Comparison of ENCODE assay signal across 1 cellular context in the genomic region with DNA sequence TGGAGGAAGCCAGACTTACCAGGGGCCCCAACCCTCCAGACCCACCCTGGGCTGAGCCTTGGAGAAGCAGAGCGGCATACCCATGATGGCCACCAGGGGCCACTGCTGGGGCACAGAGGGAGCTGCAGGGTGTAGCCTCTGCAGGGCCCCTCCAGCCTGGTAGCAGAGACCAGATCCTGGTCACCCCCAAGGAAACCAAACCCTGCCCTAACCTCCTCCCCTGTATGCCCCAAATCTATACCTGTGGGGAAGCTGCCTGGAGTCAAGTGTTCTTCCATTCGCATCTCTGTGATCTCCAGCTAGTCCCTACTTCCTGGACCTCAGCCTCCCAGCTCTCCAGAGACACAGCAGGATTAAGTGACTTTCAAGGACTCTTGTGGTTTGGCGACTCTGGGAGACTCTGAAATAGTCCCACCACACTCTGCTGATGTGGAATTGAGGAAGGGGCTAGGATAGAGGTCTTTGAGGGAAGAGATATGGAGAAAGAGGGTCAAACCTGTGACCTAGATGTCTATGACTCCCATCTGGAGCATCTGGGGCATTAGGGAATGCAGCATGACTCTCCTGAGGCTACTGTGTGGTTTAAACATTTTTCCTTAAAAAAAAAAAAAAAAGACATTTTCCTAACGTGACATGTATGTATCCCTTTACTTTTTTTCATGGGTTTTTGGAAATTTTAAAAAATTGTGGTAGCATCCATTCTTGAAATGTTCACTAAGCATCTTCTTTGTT.
TF ChIP-seq lines count a peak whose summit lies in the region.

No MANE protein-coding gene starts in this region.

TF ChIP-seq in K562, 482 proteins besides CTCF, POLR2A, EP300 and RAD21 (continued from another document and continues in another):
- TF ChIP-seq ZBTB43 (CRISPR knock-in tag; IDR thresholded peaks at IDR 0.05) (no peak), BCL6 (CRISPR knock-in tag; IDR thresholded peaks at IDR 0.05) (no peak), SNRNP70 (optimal IDR thresholded peaks at IDR 0.05; ENCODE audit: low read depth, low read length) (no peak), ELF1 (tag; IDR thresholded peaks at IDR 0.05) (0 out of 2 replicates have a peak, but pooled peaks have one; percentile 13), SRSF1 (IDR thresholded peaks at IDR 0.05; ENCODE audit: low read depth, low read length) (no peak), HMBOX1 (IDR thresholded peaks at IDR 0.05) (no peak), ETV1 (tag; conservative IDR thresholded peaks at IDR 0.05; ENCODE audit: low read depth) (no peak), NCOA6 (IDR thresholded peaks at IDR 0.05) (no peak), SP1 (CRISPR knock-in tag; IDR thresholded peaks at IDR 0.05) (0 out of 2 replicates have a peak, but pooled peaks have one; percentile 24), KLF1 (tag; IDR thresholded peaks at IDR 0.05) (no peak), NR2F6 (CRISPR knock-in tag; IDR thresholded peaks at IDR 0.05) (no peak), MAZ (CRISPR knock-in tag; conservative IDR thresholded peaks at IDR 0.05 in 1 of 2, IDR thresholded peaks at IDR 0.05 in 1 of 2) (peak; percentile 53 to 72; a peak in 3 of 4 replicates), CCNT2 (IDR thresholded peaks at IDR 0.05; ENCODE audit: borderline replicate concordance, extremely low read depth, insufficient read length, low read depth, low read length) (no peak), RCOR1 (IDR thresholded peaks at IDR 0.05; ENCODE audit: borderline replicate concordance in 1 of 2, low read depth in 2 of 2, low read length in 2 of 2) (no peak), MAFF (IDR thresholded peaks at IDR 0.05; ENCODE audit: low read length) (no peak), RUNX1 (IDR thresholded peaks at IDR 0.05; ENCODE audit: low read depth) (no peak), REST (CRISPR knock-in tag; IDR thresholded peaks at IDR 0.05; ENCODE audit: low read depth) (no peak), SMARCA4 (IDR thresholded peaks at IDR 0.05) (no peak), NCOA2 (IDR thresholded peaks at IDR 0.05; ENCODE audit: partially characterized antibody in 2 of 2) (no peak), SIRT6 (IDR thresholded peaks at IDR 0.05; ENCODE audit: low read depth, low read length) (no peak), ZNF561 (CRISPR knock-in tag; conservative IDR thresholded peaks at IDR 0.05) (no peak), ZKSCAN1 (IDR thresholded peaks at IDR 0.05; ENCODE audit: low read depth, low read length) (no peak), SAP30 (IDR thresholded peaks at IDR 0.05; ENCODE audit: borderline replicate concordance, insufficient read depth, low read depth, low read length, poor library complexity, severe bottlenecking) (no peak), SMARCA5 (IDR thresholded peaks at IDR 0.05) (no peak), THRA (IDR thresholded peaks at IDR 0.05) (no peak), PHB2 (IDR thresholded peaks at IDR 0.05; ENCODE audit: low read depth) (no peak), KAT8 (IDR thresholded peaks at IDR 0.05; ENCODE audit: low read depth) (no peak), ZNF347 (CRISPR knock-in tag; IDR thresholded peaks at IDR 0.05; ENCODE audit: low read depth) (no peak), CREBBP (IDR thresholded peaks at IDR 0.05; ENCODE audit: low read depth, low read length) (no peak)
- TF ChIP-seq, protein P1, sequence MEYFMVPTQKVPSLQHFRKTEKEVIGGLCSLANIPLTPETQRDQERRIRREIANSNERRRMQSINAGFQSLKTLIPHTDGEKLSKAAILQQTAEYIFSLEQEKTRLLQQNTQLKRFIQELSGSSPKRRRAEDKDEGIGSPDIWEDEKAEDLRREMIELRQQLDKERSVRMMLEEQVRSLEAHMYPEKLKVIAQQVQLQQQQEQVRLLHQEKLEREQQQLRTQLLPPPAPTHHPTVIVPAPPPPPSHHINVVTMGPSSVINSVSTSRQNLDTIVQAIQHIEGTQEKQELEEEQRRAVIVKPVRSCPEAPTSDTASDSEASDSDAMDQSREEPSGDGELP (CRISPR knock-in tag; IDR thresholded peaks at IDR 0.05; ENCODE audit: borderline replicate concordance): peak; percentile 39; the same call in 1 of the 2 replicates
- TF ChIP-seq, protein P2, sequence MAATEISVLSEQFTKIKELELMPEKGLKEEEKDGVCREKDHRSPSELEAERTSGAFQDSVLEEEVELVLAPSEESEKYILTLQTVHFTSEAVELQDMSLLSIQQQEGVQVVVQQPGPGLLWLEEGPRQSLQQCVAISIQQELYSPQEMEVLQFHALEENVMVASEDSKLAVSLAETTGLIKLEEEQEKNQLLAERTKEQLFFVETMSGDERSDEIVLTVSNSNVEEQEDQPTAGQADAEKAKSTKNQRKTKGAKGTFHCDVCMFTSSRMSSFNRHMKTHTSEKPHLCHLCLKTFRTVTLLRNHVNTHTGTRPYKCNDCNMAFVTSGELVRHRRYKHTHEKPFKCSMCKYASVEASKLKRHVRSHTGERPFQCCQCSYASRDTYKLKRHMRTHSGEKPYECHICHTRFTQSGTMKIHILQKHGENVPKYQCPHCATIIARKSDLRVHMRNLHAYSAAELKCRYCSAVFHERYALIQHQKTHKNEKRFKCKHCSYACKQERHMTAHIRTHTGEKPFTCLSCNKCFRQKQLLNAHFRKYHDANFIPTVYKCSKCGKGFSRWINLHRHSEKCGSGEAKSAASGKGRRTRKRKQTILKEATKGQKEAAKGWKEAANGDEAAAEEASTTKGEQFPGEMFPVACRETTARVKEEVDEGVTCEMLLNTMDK (IDR thresholded peaks at IDR 0.05; ENCODE audit: borderline replicate concordance, insufficient read depth, low read depth, low read length, poor library complexity, severe bottlenecking): no peak
- TF ChIP-seq, protein P3, sequence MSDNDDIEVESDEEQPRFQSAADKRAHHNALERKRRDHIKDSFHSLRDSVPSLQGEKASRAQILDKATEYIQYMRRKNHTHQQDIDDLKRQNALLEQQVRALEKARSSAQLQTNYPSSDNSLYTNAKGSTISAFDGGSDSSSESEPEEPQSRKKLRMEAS (CRISPR knock-in tag; IDR thresholded peaks at IDR 0.05): 0 out of 2 replicates have a peak, but pooled peaks have one; percentile 16
- TF ChIP-seq, protein P4, sequence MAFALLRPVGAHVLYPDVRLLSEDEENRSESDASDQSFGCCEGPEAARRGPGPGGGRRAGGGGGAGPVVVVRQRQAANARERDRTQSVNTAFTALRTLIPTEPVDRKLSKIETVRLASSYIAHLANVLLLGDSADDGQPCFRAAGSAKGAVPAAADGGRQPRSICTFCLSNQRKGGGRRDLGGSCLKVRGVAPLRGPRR (CRISPR knock-in tag; IDR thresholded peaks at IDR 0.05): no peak
- TF ChIP-seq, protein P5, sequence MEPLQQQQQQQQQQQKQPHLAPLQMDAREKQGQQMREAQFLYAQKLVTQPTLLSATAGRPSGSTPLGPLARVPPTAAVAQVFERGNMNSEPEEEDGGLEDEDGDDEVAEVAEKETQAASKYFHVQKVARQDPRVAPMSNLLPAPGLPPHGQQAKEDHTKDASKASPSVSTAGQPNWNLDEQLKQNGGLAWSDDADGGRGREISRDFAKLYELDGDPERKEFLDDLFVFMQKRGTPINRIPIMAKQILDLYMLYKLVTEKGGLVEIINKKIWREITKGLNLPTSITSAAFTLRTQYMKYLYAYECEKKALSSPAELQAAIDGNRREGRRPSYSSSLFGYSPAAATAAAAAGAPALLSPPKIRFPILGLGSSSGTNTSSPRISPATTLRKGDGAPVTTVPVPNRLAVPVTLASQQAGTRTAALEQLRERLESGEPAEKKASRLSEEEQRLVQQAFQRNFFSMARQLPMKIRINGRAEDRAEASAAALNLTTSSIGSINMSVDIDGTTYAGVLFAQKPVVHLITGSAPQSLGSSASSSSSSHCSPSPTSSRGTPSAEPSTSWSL (CRISPR knock-in tag; IDR thresholded peaks at IDR 0.05; ENCODE audit: borderline replicate concordance): no peak
